ENCODE assay signal across 1 cellular context in the genomic region with DNA sequence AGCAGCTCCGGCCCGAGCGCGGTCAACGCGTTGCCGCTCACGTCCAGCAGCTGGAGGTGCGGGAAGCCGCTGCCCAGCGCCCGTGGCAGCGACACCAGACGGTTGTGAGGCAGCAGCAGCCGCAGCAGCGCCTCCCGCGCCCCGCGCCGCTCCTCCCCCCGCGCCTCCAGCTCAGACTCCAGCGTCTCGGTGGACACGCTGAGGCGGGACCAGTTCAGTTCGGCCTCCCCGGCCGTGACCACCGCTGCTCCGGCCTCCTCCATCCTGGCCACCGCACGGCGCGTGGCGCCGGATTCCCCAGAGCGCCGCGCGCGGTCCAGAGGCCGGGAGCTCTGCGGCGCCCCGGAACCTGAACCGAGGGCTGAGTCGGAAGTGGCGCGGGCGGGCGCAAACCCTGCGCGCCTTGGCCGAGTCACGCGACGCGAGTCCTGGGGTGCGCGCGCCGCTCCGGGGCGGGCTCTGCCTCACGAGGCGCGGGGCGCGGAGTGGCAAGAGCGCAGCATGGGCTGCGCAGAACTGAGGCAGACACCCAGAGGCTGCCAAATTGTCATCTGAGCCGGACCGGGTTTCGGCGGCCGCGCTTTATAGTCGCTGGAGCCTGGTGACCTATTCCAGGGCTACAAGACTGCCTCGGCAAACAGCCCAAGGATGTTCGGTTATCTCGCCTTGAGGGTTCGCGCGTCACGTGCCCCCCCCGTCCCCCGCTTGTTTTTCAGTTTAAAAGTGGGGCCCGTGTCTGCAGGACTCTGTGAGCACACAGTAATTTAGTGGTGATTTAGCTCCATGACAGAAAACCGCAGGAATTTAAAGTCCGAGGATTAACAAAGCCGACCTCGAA.
TF ChIP-seq lines count a peak whose summit lies in the region.

A gene (minus strand): TSS at position 374 of the 838 bp plus-strand sequence. CDS start 111 bp downstream, at position 263.

TF ChIP-seq in HepG2, 621 proteins besides CTCF, POLR2A, EP300 and RAD21 (continued from another document and continues in another):
- TF ChIP-seq, protein P1, sequence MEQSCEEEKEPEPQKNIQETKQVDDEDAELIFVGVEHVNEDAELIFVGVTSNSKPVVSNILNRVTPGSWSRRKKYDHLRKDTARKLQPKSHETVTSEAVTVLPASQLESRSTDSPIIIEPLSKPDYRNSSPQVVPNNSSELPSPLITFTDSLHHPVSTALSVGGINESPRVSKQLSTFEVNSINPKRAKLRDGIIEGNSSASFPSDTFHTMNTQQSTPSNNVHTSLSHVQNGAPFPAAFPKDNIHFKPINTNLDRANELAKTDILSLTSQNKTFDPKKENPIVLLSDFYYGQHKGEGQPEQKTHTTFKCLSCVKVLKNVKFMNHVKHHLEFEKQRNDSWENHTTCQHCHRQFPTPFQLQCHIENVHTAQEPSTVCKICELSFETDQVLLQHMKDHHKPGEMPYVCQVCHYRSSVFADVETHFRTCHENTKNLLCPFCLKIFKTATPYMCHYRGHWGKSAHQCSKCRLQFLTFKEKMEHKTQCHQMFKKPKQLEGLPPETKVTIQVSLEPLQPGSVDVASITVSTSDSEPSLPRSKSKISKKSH (CRISPR knock-in tag; IDR thresholded peaks at IDR 0.05; ENCODE audit: borderline replicate concordance): peak; percentile 77
- TF ChIP-seq ZNF703 (CRISPR knock-in tag; IDR thresholded peaks at IDR 0.05; ENCODE audit: borderline replicate concordance): peak; percentile 91; the same call in 1 of the 2 replicates
- TF ChIP-seq HOXA5 (CRISPR knock-in tag; IDR thresholded peaks at IDR 0.05): peak; percentile 74
- peak; percentile 88; the same call in 1 of the 2 replicates for TF ChIP-seq ZNF329 (CRISPR knock-in tag; IDR thresholded peaks at IDR 0.05; ENCODE audit: low read depth)
- TF ChIP-seq, protein P2, sequence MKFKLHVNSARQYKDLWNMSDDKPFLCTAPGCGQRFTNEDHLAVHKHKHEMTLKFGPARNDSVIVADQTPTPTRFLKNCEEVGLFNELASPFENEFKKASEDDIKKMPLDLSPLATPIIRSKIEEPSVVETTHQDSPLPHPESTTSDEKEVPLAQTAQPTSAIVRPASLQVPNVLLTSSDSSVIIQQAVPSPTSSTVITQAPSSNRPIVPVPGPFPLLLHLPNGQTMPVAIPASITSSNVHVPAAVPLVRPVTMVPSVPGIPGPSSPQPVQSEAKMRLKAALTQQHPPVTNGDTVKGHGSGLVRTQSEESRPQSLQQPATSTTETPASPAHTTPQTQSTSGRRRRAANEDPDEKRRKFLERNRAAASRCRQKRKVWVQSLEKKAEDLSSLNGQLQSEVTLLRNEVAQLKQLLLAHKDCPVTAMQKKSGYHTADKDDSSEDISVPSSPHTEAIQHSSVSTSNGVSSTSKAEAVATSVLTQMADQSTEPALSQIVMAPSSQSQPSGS (CRISPR knock-in tag; IDR thresholded peaks at IDR 0.05): peak; percentile 32; the same call in 1 of the 2 replicates
- TF ChIP-seq ZSCAN31 (CRISPR knock-in tag; IDR thresholded peaks at IDR 0.05; ENCODE audit: low read depth): peak; percentile 87
- peak; percentile 92 for TF ChIP-seq KLF12 (CRISPR knock-in tag; IDR thresholded peaks at IDR 0.05; ENCODE audit: borderline replicate concordance)
- TF ChIP-seq RFX5 (IDR thresholded peaks at IDR 0.05; ENCODE audit: low read depth, low read length): no peak
- no peak for TF ChIP-seq FOXK1 (CRISPR knock-in tag; IDR thresholded peaks at IDR 0.05; ENCODE audit: borderline replicate concordance, low read depth)
- no peak; the same call in 1 of the 2 replicates for TF ChIP-seq ZFYVE20 (CRISPR knock-in tag; IDR thresholded peaks at IDR 0.05; ENCODE audit: borderline replicate concordance, low read depth)
- TF ChIP-seq PRPF4 (IDR thresholded peaks at IDR 0.05; ENCODE audit: low read depth, low read length, poor library complexity, severe bottlenecking): no peak
- peak; percentile 62; the same call in 1 of the 2 replicates for TF ChIP-seq MYNN (CRISPR knock-in tag; IDR thresholded peaks at IDR 0.05; ENCODE audit: low read depth)
- no peak for TF ChIP-seq ZFP62 (CRISPR knock-in tag; IDR thresholded peaks at IDR 0.05)
- TF ChIP-seq NR2F6 (IDR thresholded peaks at IDR 0.05): no peak
- TF ChIP-seq NR2F6 (CRISPR knock-in tag; IDR thresholded peaks at IDR 0.05): 0 out of 2 replicates have a peak, but pooled peaks have one; percentile 23
- TF ChIP-seq ARNTL (CRISPR knock-in tag; IDR thresholded peaks at IDR 0.05): peak; percentile 87
- TF ChIP-seq, protein P3, sequence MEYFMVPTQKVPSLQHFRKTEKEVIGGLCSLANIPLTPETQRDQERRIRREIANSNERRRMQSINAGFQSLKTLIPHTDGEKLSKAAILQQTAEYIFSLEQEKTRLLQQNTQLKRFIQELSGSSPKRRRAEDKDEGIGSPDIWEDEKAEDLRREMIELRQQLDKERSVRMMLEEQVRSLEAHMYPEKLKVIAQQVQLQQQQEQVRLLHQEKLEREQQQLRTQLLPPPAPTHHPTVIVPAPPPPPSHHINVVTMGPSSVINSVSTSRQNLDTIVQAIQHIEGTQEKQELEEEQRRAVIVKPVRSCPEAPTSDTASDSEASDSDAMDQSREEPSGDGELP (IDR thresholded peaks at IDR 0.05; ENCODE audit: borderline replicate concordance, low read depth): peak; percentile 57; the same call in 1 of the 2 replicates
- peak; percentile 80; the same call in 1 of the 2 replicates for TF ChIP-seq ZNF230 (CRISPR knock-in tag; IDR thresholded peaks at IDR 0.05)
- no peak for TF ChIP-seq SIN3B (IDR thresholded peaks at IDR 0.05; ENCODE audit: low read length)
- peak; percentile 89; the same call in 1 of the 2 replicates for TF ChIP-seq KDM5B (CRISPR knock-in tag; IDR thresholded peaks at IDR 0.05; ENCODE audit: borderline replicate concordance)
- TF ChIP-seq DNMT1 (CRISPR knock-in tag; IDR thresholded peaks at IDR 0.05): no peak
- TF ChIP-seq, protein P4, sequence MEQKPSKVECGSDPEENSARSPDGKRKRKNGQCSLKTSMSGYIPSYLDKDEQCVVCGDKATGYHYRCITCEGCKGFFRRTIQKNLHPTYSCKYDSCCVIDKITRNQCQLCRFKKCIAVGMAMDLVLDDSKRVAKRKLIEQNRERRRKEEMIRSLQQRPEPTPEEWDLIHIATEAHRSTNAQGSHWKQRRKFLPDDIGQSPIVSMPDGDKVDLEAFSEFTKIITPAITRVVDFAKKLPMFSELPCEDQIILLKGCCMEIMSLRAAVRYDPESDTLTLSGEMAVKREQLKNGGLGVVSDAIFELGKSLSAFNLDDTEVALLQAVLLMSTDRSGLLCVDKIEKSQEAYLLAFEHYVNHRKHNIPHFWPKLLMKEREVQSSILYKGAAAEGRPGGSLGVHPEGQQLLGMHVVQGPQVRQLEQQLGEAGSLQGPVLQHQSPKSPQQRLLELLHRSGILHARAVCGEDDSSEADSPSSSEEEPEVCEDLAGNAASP (CRISPR knock-in tag; IDR thresholded peaks at IDR 0.05; ENCODE audit: borderline replicate concordance): no peak
- TF ChIP-seq, protein P5, sequence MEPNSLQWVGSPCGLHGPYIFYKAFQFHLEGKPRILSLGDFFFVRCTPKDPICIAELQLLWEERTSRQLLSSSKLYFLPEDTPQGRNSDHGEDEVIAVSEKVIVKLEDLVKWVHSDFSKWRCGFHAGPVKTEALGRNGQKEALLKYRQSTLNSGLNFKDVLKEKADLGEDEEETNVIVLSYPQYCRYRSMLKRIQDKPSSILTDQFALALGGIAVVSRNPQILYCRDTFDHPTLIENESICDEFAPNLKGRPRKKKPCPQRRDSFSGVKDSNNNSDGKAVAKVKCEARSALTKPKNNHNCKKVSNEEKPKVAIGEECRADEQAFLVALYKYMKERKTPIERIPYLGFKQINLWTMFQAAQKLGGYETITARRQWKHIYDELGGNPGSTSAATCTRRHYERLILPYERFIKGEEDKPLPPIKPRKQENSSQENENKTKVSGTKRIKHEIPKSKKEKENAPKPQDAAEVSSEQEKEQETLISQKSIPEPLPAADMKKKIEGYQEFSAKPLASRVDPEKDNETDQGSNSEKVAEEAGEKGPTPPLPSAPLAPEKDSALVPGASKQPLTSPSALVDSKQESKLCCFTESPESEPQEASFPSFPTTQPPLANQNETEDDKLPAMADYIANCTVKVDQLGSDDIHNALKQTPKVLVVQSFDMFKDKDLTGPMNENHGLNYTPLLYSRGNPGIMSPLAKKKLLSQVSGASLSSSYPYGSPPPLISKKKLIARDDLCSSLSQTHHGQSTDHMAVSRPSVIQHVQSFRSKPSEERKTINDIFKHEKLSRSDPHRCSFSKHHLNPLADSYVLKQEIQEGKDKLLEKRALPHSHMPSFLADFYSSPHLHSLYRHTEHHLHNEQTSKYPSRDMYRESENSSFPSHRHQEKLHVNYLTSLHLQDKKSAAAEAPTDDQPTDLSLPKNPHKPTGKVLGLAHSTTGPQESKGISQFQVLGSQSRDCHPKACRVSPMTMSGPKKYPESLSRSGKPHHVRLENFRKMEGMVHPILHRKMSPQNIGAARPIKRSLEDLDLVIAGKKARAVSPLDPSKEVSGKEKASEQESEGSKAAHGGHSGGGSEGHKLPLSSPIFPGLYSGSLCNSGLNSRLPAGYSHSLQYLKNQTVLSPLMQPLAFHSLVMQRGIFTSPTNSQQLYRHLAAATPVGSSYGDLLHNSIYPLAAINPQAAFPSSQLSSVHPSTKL (CRISPR knock-in tag; IDR thresholded peaks at IDR 0.05): peak; percentile 70
- peak; percentile 98 for TF ChIP-seq RBFOX2 (IDR thresholded peaks at IDR 0.05; ENCODE audit: low read depth, low read length)
- no peak for TF ChIP-seq ATF1 (CRISPR knock-in tag; IDR thresholded peaks at IDR 0.05)
- TF ChIP-seq, protein P6, sequence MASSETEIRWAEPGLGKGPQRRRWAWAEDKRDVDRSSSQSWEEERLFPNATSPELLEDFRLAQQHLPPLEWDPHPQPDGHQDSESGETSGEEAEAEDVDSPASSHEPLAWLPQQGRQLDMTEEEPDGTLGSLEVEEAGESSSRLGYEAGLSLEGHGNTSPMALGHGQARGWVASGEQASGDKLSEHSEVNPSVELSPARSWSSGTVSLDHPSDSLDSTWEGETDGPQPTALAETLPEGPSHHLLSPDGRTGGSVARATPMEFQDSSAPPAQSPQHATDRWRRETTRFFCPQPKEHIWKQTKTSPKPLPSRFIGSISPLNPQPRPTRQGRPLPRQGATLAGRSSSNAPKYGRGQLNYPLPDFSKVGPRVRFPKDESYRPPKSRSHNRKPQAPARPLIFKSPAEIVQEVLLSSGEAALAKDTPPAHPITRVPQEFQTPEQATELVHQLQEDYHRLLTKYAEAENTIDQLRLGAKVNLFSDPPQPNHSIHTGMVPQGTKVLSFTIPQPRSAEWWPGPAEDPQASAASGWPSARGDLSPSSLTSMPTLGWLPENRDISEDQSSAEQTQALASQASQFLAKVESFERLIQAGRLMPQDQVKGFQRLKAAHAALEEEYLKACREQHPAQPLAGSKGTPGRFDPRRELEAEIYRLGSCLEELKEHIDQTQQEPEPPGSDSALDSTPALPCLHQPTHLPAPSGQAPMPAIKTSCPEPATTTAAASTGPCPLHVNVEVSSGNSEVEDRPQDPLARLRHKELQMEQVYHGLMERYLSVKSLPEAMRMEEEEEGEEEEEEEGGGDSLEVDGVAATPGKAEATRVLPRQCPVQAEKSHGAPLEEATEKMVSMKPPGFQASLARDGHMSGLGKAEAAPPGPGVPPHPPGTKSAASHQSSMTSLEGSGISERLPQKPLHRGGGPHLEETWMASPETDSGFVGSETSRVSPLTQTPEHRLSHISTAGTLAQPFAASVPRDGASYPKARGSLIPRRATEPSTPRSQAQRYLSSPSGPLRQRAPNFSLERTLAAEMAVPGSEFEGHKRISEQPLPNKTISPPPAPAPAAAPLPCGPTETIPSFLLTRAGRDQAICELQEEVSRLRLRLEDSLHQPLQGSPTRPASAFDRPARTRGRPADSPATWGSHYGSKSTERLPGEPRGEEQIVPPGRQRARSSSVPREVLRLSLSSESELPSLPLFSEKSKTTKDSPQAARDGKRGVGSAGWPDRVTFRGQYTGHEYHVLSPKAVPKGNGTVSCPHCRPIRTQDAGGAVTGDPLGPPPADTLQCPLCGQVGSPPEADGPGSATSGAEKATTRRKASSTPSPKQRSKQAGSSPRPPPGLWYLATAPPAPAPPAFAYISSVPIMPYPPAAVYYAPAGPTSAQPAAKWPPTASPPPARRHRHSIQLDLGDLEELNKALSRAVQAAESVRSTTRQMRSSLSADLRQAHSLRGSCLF (CRISPR knock-in tag; IDR thresholded peaks at IDR 0.05; ENCODE audit: borderline replicate concordance): peak; percentile 80; the same call in 1 of the 2 replicates
- TF ChIP-seq, protein P7, sequence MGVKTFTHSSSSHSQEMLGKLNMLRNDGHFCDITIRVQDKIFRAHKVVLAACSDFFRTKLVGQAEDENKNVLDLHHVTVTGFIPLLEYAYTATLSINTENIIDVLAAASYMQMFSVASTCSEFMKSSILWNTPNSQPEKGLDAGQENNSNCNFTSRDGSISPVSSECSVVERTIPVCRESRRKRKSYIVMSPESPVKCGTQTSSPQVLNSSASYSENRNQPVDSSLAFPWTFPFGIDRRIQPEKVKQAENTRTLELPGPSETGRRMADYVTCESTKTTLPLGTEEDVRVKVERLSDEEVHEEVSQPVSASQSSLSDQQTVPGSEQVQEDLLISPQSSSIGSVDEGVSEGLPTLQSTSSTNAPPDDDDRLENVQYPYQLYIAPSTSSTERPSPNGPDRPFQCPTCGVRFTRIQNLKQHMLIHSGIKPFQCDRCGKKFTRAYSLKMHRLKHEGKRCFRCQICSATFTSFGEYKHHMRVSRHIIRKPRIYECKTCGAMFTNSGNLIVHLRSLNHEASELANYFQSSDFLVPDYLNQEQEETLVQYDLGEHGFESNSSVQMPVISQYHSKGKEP (CRISPR knock-in tag; IDR thresholded peaks at IDR 0.05): no peak
- TF ChIP-seq TBX2 (CRISPR knock-in tag; IDR thresholded peaks at IDR 0.05; ENCODE audit: borderline replicate concordance): peak; percentile 75; the same call in 1 of the 2 replicates
- TF ChIP-seq, protein P8, sequence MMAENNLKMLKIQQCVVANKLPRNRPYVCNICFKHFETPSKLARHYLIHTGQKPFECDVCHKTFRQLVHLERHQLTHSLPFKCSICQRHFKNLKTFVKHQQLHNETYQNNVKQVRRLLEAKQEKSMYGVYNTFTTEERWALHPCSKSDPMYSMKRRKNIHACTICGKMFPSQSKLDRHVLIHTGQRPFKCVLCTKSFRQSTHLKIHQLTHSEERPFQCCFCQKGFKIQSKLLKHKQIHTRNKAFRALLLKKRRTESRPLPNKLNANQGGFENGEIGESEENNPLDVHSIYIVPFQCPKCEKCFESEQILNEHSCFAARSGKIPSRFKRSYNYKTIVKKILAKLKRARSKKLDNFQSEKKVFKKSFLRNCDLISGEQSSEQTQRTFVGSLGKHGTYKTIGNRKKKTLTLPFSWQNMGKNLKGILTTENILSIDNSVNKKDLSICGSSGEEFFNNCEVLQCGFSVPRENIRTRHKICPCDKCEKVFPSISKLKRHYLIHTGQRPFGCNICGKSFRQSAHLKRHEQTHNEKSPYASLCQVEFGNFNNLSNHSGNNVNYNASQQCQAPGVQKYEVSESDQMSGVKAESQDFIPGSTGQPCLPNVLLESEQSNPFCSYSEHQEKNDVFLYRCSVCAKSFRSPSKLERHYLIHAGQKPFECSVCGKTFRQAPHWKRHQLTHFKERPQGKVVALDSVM (CRISPR knock-in tag; IDR thresholded peaks at IDR 0.05): peak; percentile 79
- peak; percentile 23; the same call in 1 of the 2 replicates for TF ChIP-seq POGZ (CRISPR knock-in tag; IDR thresholded peaks at IDR 0.05)
- TF ChIP-seq ARNT (IDR thresholded peaks at IDR 0.05): no peak
- TF ChIP-seq, protein P9, sequence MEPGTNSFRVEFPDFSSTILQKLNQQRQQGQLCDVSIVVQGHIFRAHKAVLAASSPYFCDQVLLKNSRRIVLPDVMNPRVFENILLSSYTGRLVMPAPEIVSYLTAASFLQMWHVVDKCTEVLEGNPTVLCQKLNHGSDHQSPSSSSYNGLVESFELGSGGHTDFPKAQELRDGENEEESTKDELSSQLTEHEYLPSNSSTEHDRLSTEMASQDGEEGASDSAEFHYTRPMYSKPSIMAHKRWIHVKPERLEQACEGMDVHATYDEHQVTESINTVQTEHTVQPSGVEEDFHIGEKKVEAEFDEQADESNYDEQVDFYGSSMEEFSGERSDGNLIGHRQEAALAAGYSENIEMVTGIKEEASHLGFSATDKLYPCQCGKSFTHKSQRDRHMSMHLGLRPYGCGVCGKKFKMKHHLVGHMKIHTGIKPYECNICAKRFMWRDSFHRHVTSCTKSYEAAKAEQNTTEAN (CRISPR knock-in tag; conservative IDR thresholded peaks at IDR 0.05): peak; percentile 89; the same call in 1 of the 2 replicates
